ENCODE assay signal across 16 cellular contexts in genomic region chr1:232317336-232317735, GRCh38.
A peak's percentile ranks its signal among the peaks of the same experiment; 100 is the strongest.
DNase-seq lines count a peak whose midpoint lies in the region; ATAC-seq and TF ChIP-seq lines count a peak whose summit lies in the region.
"Had no signal": no experiment of that assay in that cellular context is flagged by ENCODE, and none has a peak within 500 bp of the region (broad histone marks: within the 10 kb centered on the region; RNA-seq: fewer than 3 reads in every experiment).

No MANE protein-coding gene starts in this region.

- peaks cover 6% of the 10 kb centered on the region for H3K36me3 Mint-ChIP-seq in MCF 10A (ENCODE audit: insufficient read depth, unreplicated experiment)
- H3K36me3 Mint-ChIP-seq: CD4-positive, CD25-positive, alpha-beta regulatory T cell had no signal

- H3K4me1 ChIP-seq in mammary epithelial cell (ENCODE audit: insufficient read depth, low read length) = peaks cover 11% of the 10 kb centered on the region
- H3K4me1 ChIP-seq in esophagus squamous epithelium = peaks cover 4 to 71% (median 4%) of the 10 kb centered on the region in 3 donors
- H3K4me1 ChIP-seq: BLaER1 treated with 17β-estradiol and CSF1 and Interleukin-3, amounts not matched to agents 10 nM and 100 nM had no signal

- H3K4me3 Mint-ChIP-seq in MCF 10A (ENCODE audit: unreplicated experiment) = no peak overlapping the region
- H3K4me3 Mint-ChIP-seq: CD4-positive, CD25-positive, alpha-beta regulatory T cell; GM23338 had no signal

- POLR2A ChIA-PET in MCF 10A (lab: Yijun Ruan, JAX) = no interaction called here

- intact Hi-C loops in MCF 10A (cut with micrococcal nuclease) = loop anchor here (2.0 kb wide), 1 partner anchor 25 kb away; no protein-coding TSS in a partner anchor
- intact Hi-C loops in mammary epithelial cell (cut with micrococcal nuclease) = no loop called here
- intact Hi-C loops in esophagus squamous epithelium (cut with DNase I) = no loop called here

- peaks cover 2% of the 10 kb centered on the region for H3K27me3 ChIP-seq in mammary epithelial cell (ENCODE audit: insufficient read depth, low read length)
- no peaks in the 10 kb centered on the region for H3K27me3 ChIP-seq in esophagus squamous epithelium
- H3K27me3 ChIP-seq: BLaER1 treated with 17β-estradiol and CSF1 and Interleukin-3, amounts not matched to agents 10 nM and 100 nM had no signal

- in situ Hi-C loops in mammary epithelial cell (cut with MboI; ENCODE audit: low sequenced_read_pairs in 2 of 2) = no loop called here

- no peak for ATAC-seq in HG03521 (IDR thresholded peaks at IDR 0.05; ENCODE audit: unreplicated experiment)
- ATAC-seq: GM23338 had no signal

- peaks cover 9% of the 10 kb centered on the region for H3K9me3 Mint-ChIP-seq in MCF 10A (ENCODE audit: unreplicated experiment)

- H4K20me1 ChIP-seq in mammary epithelial cell (ENCODE audit: insufficient read depth, low read length) = no peaks in the 10 kb centered on the region
- H4K20me1 ChIP-seq: BLaER1 treated with 17β-estradiol and CSF1 and Interleukin-3, amounts not matched to agents 10 nM and 100 nM had no signal

- peaks cover 25% of the 10 kb centered on the region for H3K4me1 Mint-ChIP-seq in MCF 10A (ENCODE audit: insufficient read depth, unreplicated experiment)

- no peak for TF ChIP-seq CTCF in MCF 10A (IDR thresholded peaks at IDR 0.05; ENCODE audit: unreplicated experiment)
- no peak for TF ChIP-seq CTCF in mammary epithelial cell (conservative IDR thresholded peaks at IDR 0.05 in 1 of 2, IDR thresholded peaks at IDR 0.05 in 1 of 2; ENCODE audit: extremely low read depth in 1 of 2, insufficient read depth in 1 of 2, low read depth in 1 of 2, low read length in 2 of 2)
- TF ChIP-seq CTCF in esophagus squamous epithelium (IDR thresholded peaks at IDR 0.05) = no peak

- TF ChIP-seq POLR2A in esophagus squamous epithelium (IDR thresholded peaks at IDR 0.05) = no peak

- no peak overlapping the region for H2AFZ ChIP-seq in mammary epithelial cell (ENCODE audit: low read depth, low read length)
- H2AFZ ChIP-seq: GM23338 had no signal

- H3K27ac Mint-ChIP-seq in MCF 10A (ENCODE audit: low read depth, unreplicated experiment) = peak overlapping the region; percentile 24
- H3K27ac Mint-ChIP-seq: CD4-positive, CD25-positive, alpha-beta regulatory T cell; GM23338 had no signal

- H3K4me3 ChIP-seq in mammary epithelial cell (replicated peaks in 1 of 3; ENCODE audit: insufficient read depth in 1 of 3, low read depth in 2 of 3, low read length in 3 of 3) (no peak overlapping the region), esophagus squamous epithelium (no peak overlapping the region)
- H3K4me3 ChIP-seq: BLaER1 treated with 17β-estradiol and CSF1 and Interleukin-3, amounts not matched to agents 10 nM and 100 nM; GM23338 had no signal

- H3K36me3 ChIP-seq in mammary epithelial cell (ENCODE audit: insufficient read depth, low read length) (no peaks in the 10 kb centered on the region), esophagus squamous epithelium (no peaks in the 10 kb centered on the region)
- H3K36me3 ChIP-seq: BLaER1 treated with 17β-estradiol and CSF1 and Interleukin-3, amounts not matched to agents 10 nM and 100 nM had no signal

- no peaks in the 10 kb centered on the region for H3K79me2 ChIP-seq in mammary epithelial cell (ENCODE audit: insufficient read depth, low read length)

- BruUV-seq in MCF 10A (replicated peaks; lab: Mats Ljungman, UMichigan) = no TSS peak
- BruUV-seq in mammary epithelial cell (replicated peaks; lab: Mats Ljungman, UMichigan) = no TSS peak

- CTCF ChIA-PET in MCF 10A (lab: Yijun Ruan, JAX) = no interaction called here
- CTCF ChIA-PET in mammary epithelial cell (lab: Charles Lee; ENCODE audit: low non-redundant PET) = no interaction called here

- H3K27me3 Mint-ChIP-seq in MCF 10A (ENCODE audit: insufficient read depth, unreplicated experiment) = no peaks in the 10 kb centered on the region
- H3K27me3 Mint-ChIP-seq: CD4-positive, CD25-positive, alpha-beta regulatory T cell had no signal

- no peak for DNase-seq in MCF 10A (ENCODE audit: unreplicated experiment)
- no peak for DNase-seq in mammary epithelial cell
- DNase-seq in esophagus squamous epithelium (lab: John Stamatoyannopoulos, UW) = no peak
- peak; percentile 91 for DNase-seq in kidney tubule cell (ENCODE audit: low spot score)
- DNase-seq in renal cortical epithelial cell (ENCODE audit: low read depth) = peak; percentile 93
- no peak for DNase-seq in stimulated activated CD4-positive, alpha-beta T cell treated with anti-CD3 and anti-CD28 coated beads, Interleukin-4, amount 100 ng/mL, for 4 hours
- DNase-seq in SW480 (ENCODE audit: low spot score) = no peak
- DNase-seq: Calu3; CD4-positive, CD25-positive, alpha-beta regulatory T cell; DMS 273 treated with DMSO at 0.1 percent for 48 hours; H7 had no signal

- dilution Hi-C loops in mammary epithelial cell (cut with HindIII; ENCODE audit: low sequenced_read_pairs) = loop anchor here (5.0 kb wide), 2 partner anchors 50 to 90 kb away; no protein-coding TSS in a partner anchor

- H3K9me3 ChIP-seq in mammary epithelial cell (replicated peaks; ENCODE audit: insufficient read depth, low read length) (no peaks in the 10 kb centered on the region), esophagus squamous epithelium (no peaks in the 10 kb centered on the region)

- no peak overlapping the region for H3K4me2 ChIP-seq in mammary epithelial cell (ENCODE audit: insufficient read depth, low read depth, low read length)
- H3K4me2 ChIP-seq: BLaER1 treated with 17β-estradiol and CSF1 and Interleukin-3, amounts not matched to agents 10 nM and 100 nM; GM23338 had no signal

- H3K27ac ChIP-seq in mammary epithelial cell (ENCODE audit: insufficient read depth, low read depth, low read length) (no peak overlapping the region), esophagus squamous epithelium (peak overlapping the region in 3 of 4 donors; percentile 11 to 87 (median 74))
- H3K27ac ChIP-seq: 22Rv1; BLaER1 treated with 17β-estradiol and CSF1 and Interleukin-3, amounts not matched to agents 10 nM and 100 nM; HL-60 had no signal

- no peak overlapping the region for H3K9ac ChIP-seq in mammary epithelial cell (ENCODE audit: insufficient read depth, low read length)
- H3K9ac ChIP-seq: BLaER1 treated with 17β-estradiol and CSF1 and Interleukin-3, amounts not matched to agents 10 nM and 100 nM had no signal

Comparison
In these comparisons a context has a peak if more than half of its experiments do, and no peak if none do; other contexts are left out.
1. DNase-seq: peak in kidney tubule cell (single experiment) and renal cortical epithelial cell (single experiment); none in MCF 10A (single experiment), mammary epithelial cell (single experiment), esophagus squamous epithelium (single experiment), stimulated activated CD4-positive, alpha-beta T cell treated with anti-CD3 and anti-CD28 coated beads, Interleukin-4, amount 100 ng/mL, for 4 hours (0 of 2) and SW480 (single experiment).